Comparison of ENCODE assay signal across 24 cellular contexts in genomic region chr12:61739925-61740324, GRCh38.
"Had no signal": no experiment of that assay in that cellular context is flagged by ENCODE, and none has a peak within 500 bp of the region (broad histone marks: within the 10 kb centered on the region; RNA-seq: fewer than 3 reads in every experiment).

No MANE protein-coding gene starts in this region.

- H3K4me1 ChIP-seq: esophagus muscularis mucosa, foreskin keratinocyte, gastroesophageal sphincter, heart left ventricle, left ventricle myocardium inferior, lower lobe of right lung had no signal

- H3K27ac ChIP-seq: coronary artery, dorsolateral prefrontal cortex, esophagus muscularis mucosa, foreskin keratinocyte, gastroesophageal sphincter, heart left ventricle, hepatocyte, left ventricle myocardium inferior, lower lobe of right lung had no signal

- FAIRE-seq: endothelial cell of umbilical vein, frontal cortex, kidney had no signal

- H3K36me3 ChIP-seq: esophagus muscularis mucosa, gastroesophageal sphincter, heart left ventricle, left ventricle myocardium inferior, lower lobe of right lung had no signal

- H3K27me3 ChIP-seq: dorsolateral prefrontal cortex, esophagus muscularis mucosa, foreskin keratinocyte, gastroesophageal sphincter, heart left ventricle, hepatocyte had no signal

- DNase-seq: dermis blood vessel endothelial cell; dorsolateral prefrontal cortex; effector CD4-positive, alpha-beta T cell; effector memory CD4-positive, alpha-beta T cell; foreskin keratinocyte; heart left ventricle; hypothalamus; immature natural killer cell; islet precursor cell; kidney; kidney glomerular epithelial cell; left colon; left ventricle myocardium inferior; lower lobe of right lung; mesenchymal stem cell; naive thymus-derived CD4-positive, alpha-beta T cell; natural killer cell had no signal

- H3K4me3 ChIP-seq: coronary artery, dorsolateral prefrontal cortex, esophagus muscularis mucosa, gastroesophageal sphincter, heart left ventricle, hepatocyte, left ventricle myocardium inferior, lower lobe of right lung had no signal

- H3K4me2 ChIP-seq: hepatocyte had no signal

- H3K79me2 ChIP-seq: hepatocyte had no signal

- H3K9me3 ChIP-seq: esophagus muscularis mucosa, gastroesophageal sphincter, left ventricle myocardium inferior, lower lobe of right lung had no signal

- ATAC-seq: foreskin keratinocyte; gastroesophageal sphincter; heart left ventricle; left colon; left lobe of liver; lower lobe of right lung; naive thymus-derived CD4-positive, alpha-beta T cell; natural killer cell had no signal

- H2AFZ ChIP-seq: hepatocyte had no signal
